In the genomic region with DNA sequence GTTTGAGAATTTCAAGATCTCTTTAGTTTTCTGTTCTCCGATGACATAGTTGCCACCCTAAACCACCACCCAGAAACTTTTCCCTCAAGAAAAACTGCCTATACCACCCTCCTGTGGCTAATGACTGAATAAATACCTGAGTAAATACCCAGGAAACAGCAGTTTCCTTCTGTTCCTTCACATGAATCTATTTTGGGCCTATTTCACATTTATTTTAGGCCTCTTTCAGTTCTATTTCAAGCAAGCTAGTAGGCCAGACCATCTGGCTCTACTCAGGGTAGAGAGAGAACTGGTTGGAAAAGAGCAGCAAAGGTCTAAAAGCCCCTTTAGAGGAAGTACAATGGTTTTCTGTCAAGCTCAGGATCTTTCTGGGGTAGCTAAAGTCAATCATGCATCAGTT, we compare ENCODE assay signal across 8 cellular contexts. TPM values are rescaled to one million over a fixed set of nuclear protein-coding genes. Genes with fewer than 3 reads are reported as not detected.
DNase-seq lines count a peak whose midpoint lies in the region; ATAC-seq and TF ChIP-seq lines count a peak whose summit lies in the region.

No MANE protein-coding gene starts in this region.

- H3K4me3 ChIP-seq in fibroblast of pulmonary artery (replicated peaks; ENCODE audit: low read depth, low read length): no peak overlapping the region

- ATAC-seq in GM18502 (IDR thresholded peaks at IDR 0.05; ENCODE audit: poor library complexity, unreplicated experiment): peak; percentile 88
- peak; percentile 83 for ATAC-seq in GM21526 (IDR thresholded peaks at IDR 0.05; ENCODE audit: low FRiP score, unreplicated experiment)
- ATAC-seq in HG03442 (IDR thresholded peaks at IDR 0.05; ENCODE audit: unreplicated experiment): peak; percentile 83

- TF ChIP-seq CTCF in fibroblast of pulmonary artery (IDR thresholded peaks at IDR 0.05; ENCODE audit: low read length, missing control alignments) (peak; percentile 6), CD14-positive monocyte (IDR thresholded peaks at IDR 0.05) (no peak)

- H3K4me3 Mint-ChIP-seq in CD14-positive monocyte: no peak overlapping the region

- no peaks in the 10 kb centered on the region for H3K9me3 Mint-ChIP-seq in CD14-positive monocyte

- H3K36me3 Mint-ChIP-seq in CD14-positive monocyte: no peaks in the 10 kb centered on the region

- H3K27me3 Mint-ChIP-seq in CD14-positive monocyte (ENCODE audit: low read depth in 3 of 3): no peaks in the 10 kb centered on the region

- no peak overlapping the region for H3K27ac Mint-ChIP-seq in CD14-positive monocyte

- DNase-seq in fibroblast of pulmonary artery (ENCODE audit: low read depth): peak; percentile 2
- no peak for DNase-seq in globus pallidus (ENCODE audit: low spot score)
- no peak for DNase-seq in NCI-H446 treated with DMSO at 0.1 percent for 48 hours (lab: John Stamatoyannopoulos, UW)
- no peak for DNase-seq in CD14-positive monocyte (ENCODE audit: low spot score)
- DNase-seq in NCI-H446 (lab: John Stamatoyannopoulos, UW): no peak

- intact Hi-C loops in CD14-positive monocyte (cut with micrococcal nuclease): no loop called here

- H3K4me1 Mint-ChIP-seq in CD14-positive monocyte: peaks cover 4% of the 10 kb centered on the region

RNA-seq across cellular contexts. Expression of gene ARHGEF9, which starts 23.4 kb away (rescaled TPM):
- polyA plus RNA-seq in CD14-positive monocyte: 1 to 10 TPM in 1 of 2 donors, under 1 TPM in 1; 0.84 to 2.6 TPM
